In the genomic region with DNA sequence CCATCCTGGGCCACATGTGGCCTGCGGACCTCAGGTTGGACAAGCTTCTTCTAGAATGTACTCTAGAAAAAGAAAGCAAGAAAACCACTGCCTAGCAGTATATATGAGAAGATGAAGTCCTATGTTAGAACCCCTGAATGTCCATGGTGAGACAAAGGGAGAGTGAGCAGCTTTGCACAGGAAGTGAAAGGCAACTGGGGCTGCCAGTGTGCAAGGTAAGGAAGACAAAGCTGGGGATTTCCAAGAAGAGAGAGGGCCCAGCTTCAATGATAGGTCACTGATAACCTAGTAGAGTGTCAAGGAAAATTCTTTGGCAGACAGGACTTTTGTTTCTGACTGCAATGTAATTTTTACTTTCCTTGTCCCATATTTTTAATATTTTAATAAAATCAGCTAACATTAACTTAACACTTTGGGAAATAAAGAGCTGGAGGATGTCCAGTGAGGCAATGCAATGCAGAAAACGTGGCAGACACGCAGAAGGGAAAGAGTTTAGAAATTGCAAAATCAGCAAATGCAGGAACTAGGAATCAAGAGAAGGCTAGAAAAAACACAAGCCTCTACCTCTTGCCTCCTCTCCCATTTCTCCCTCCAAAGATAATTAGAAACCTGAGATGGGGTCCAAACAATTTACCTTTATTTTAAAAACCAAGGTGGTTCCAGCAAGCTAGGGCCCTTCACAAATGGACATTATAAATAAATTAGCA, we compare ENCODE assay signal across 28 cellular contexts. TPM values are rescaled to one million over a fixed set of nuclear protein-coding genes. Genes with fewer than 3 reads are reported as not detected.
DNase-seq lines count a peak whose midpoint lies in the region; ATAC-seq and TF ChIP-seq lines count a peak whose summit lies in the region.
"Had no signal": no experiment of that assay in that cellular context is flagged by ENCODE, and none has a peak within 500 bp of the region (broad histone marks: within the 10 kb centered on the region; RNA-seq: fewer than 3 reads in every experiment).

No MANE protein-coding gene starts in this region.

- DNase-seq in GM13977 (ENCODE audit: low spot score) (peak; percentile 8), BE2C (no peak), NCI-H1417 treated with DMSO at 0.1 percent for 48 hours (lab: John Stamatoyannopoulos, UW) (no peak), NCI-H226 (no peak)
- DNase-seq: activated CD4-positive, alpha-beta T cell treated with anti-CD3 and anti-CD28 coated beads for 36 hours; activated T-cell treated with anti-CD3 and anti-CD28 coated beads, Interleukin-2, amount 50 U/mL, for 48 hours; aorta; dermis blood vessel endothelial cell; glutamatergic neuron; left cardiac atrium; naive B cell; NCI-H1105; NCI-H2029 treated with DMSO at 0.1 percent for 48 hours; occipital lobe; Peyer's patch; SJCRH30; stimulated activated CD4-positive, alpha-beta T cell treated with anti-CD3 and anti-CD28 coated beads, Interleukin-2, amount 100 ng/mL, for 48 hours; stimulated activated naive CD4-positive, alpha-beta T cell; T-helper 1 cell had no signal

- H3K27ac ChIP-seq in KMS-11: peak overlapping the region; percentile 64
- H3K27ac ChIP-seq: Peyer's patch, SJCRH30, skin epidermis, thoracic aorta, vagina had no signal

- H3K27me3 ChIP-seq in KMS-11 (ENCODE audit: insufficient read depth, low read depth) (no peaks in the 10 kb centered on the region), BE2C (no peaks in the 10 kb centered on the region)
- H3K27me3 ChIP-seq: Peyer's patch, SJCRH30, vagina had no signal

- H4K20me1 ChIP-seq in KMS-11 (ENCODE audit: insufficient read depth): no peaks in the 10 kb centered on the region

- in situ Hi-C loops in GM13977 (cut with MboI; ENCODE audit: low pct_unique_long_range_greater_than_20kb, low sequenced_read_pairs, unreplicated experiment): no loop called here

- no peaks in the 10 kb centered on the region for H3K79me2 ChIP-seq in KMS-11 (ENCODE audit: insufficient read depth, low read depth)

- peak overlapping the region; percentile 51 for H2AFZ ChIP-seq in KMS-11 (ENCODE audit: low read depth)

- no peaks in the 10 kb centered on the region for H3K9me3 ChIP-seq in BE2C
- H3K9me3 ChIP-seq: Peyer's patch, SJCRH30, thoracic aorta, vagina had no signal

- H3K4me3 ChIP-seq in KMS-11 (IDR thresholded peaks at IDR 0.05; ENCODE audit: insufficient read depth, low read depth, low read length) (no peak overlapping the region), BE2C (ENCODE audit: low read depth, low read length) (no peak overlapping the region)
- H3K4me3 ChIP-seq: Peyer's patch, SJCRH30, skin epidermis, thoracic aorta, vagina had no signal

- ATAC-seq in GM18909 (IDR thresholded peaks at IDR 0.05; ENCODE audit: poor library complexity, unreplicated experiment): peak; percentile 72
- ATAC-seq in HG02759 (IDR thresholded peaks at IDR 0.05; ENCODE audit: unreplicated experiment): peak; percentile 80
- ATAC-seq in HG03439 (IDR thresholded peaks at IDR 0.05; ENCODE audit: unreplicated experiment): no peak
- ATAC-seq: activated CD4-positive, alpha-beta T cell treated with anti-CD3 and anti-CD28 coated beads for 36 hours; left cardiac atrium had no signal

- peak overlapping the region; percentile 18 for H3K4me2 ChIP-seq in KMS-11

- peak overlapping the region; percentile 1; the same call in 1 of the 2 replicates for H3K9ac ChIP-seq in KMS-11

- no peak for TF ChIP-seq CTCF in GM13977 (IDR thresholded peaks at IDR 0.05; ENCODE audit: extremely low read depth, insufficient read depth, missing control alignments)
- no peak for TF ChIP-seq CTCF in KMS-11 (conservative IDR thresholded peaks at IDR 0.05; ENCODE audit: low read depth, low read length)
- no peak for TF ChIP-seq CTCF in BE2C (IDR thresholded peaks at IDR 0.05; ENCODE audit: low read depth, low read length)

- H3K36me3 ChIP-seq in KMS-11 (ENCODE audit: insufficient read depth): no peaks in the 10 kb centered on the region
- H3K36me3 ChIP-seq in BE2C: no peaks in the 10 kb centered on the region
- H3K36me3 ChIP-seq: Peyer's patch, SJCRH30, thoracic aorta, vagina had no signal

- peaks cover 24% of the 10 kb centered on the region for H3K4me1 ChIP-seq in KMS-11 (ENCODE audit: low read depth, poor library complexity, severe bottlenecking)
- no peaks in the 10 kb centered on the region for H3K4me1 ChIP-seq in BE2C
- H3K4me1 ChIP-seq: Peyer's patch, SJCRH30, vagina had no signal

RNA-seq across cellular contexts. Expression of a gene that starts 47.4 kb away (rescaled TPM):
- not detected for polyA plus RNA-seq in BE2C (2012; ENCODE audit: insufficient read depth, insufficient read length, low read depth)
- polyA plus RNA-seq: AG04450, CD14-positive monocyte had no signal

RNA-seq across cellular contexts. Expression of a gene that starts 47.5 kb away (rescaled TPM):
- polyA plus RNA-seq in BE2C (2012; ENCODE audit: insufficient read depth, insufficient read length, low read depth): 0.65 TPM
